29 cellular contexts compared by ENCODE assay signal in genomic region chr1:62693123-62693522, GRCh38.
"Had no signal": no experiment of that assay in that cellular context is flagged by ENCODE, and none has a peak within 500 bp of the region (broad histone marks: within the 10 kb centered on the region; RNA-seq: fewer than 3 reads in every experiment).

No MANE protein-coding gene starts in this region.

- H3K4me1 ChIP-seq: colonic mucosa had no signal

- H3K27ac ChIP-seq: brain microvascular endothelial cell, colonic mucosa, VCaP had no signal

- FAIRE-seq: astrocyte, frontal cortex, TTC549 had no signal

- H3K36me3 ChIP-seq: brain microvascular endothelial cell, colonic mucosa had no signal

- DNase-seq: activated CD4-positive, alpha-beta memory T cell treated with anti-CD3 and anti-CD28 coated beads, Interleukin-2, amount 10 ng/mL, durations not matched to agents 7 days and 5 days; activated CD4-positive, alpha-beta T cell treated with anti-CD3 and anti-CD28 coated beads for 1 hour; activated CD4-positive, alpha-beta T cell treated with anti-CD3 and anti-CD28 coated beads for 4 hours; activated CD4-positive, alpha-beta T cell treated with anti-CD3 and anti-CD28 coated beads, Interleukin-2, amount 10 ng/mL, durations not matched to agents 7 days and 5 days; activated CD4-positive, alpha-beta T cell treated with anti-CD3 and anti-CD28 coated beads, Interleukin-2, amount 50 U/mL, for 4 hours; activated CD8-positive, alpha-beta memory T cell treated with anti-CD3 and anti-CD28 coated beads for 24 hours; activated effector memory CD4-positive, alpha-beta T cell treated with Interleukin-2 at 50 U/mL for 16 hours; activated gamma-delta T cell treated with Interleukin-2 at 50 U/mL for 16 hours; activated naive CD4-positive, alpha-beta T cell treated with anti-CD3 and anti-CD28 coated beads, Interleukin-2, amount 50 U/mL, for 16 hours; activated naive CD4-positive, alpha-beta T cell treated with Interleukin-2 at 50 U/mL for 16 hours; activated T-cell treated with anti-CD3 and anti-CD28 coated beads, Interleukin-2, amount 50 U/mL, for 4 hours; amniotic stem cell; anterior cingulate cortex; brain microvascular endothelial cell; caudate nucleus; cerebellar nuclear complex; colonic mucosa; effector CD8-positive, alpha-beta T cell; endodermal cell; foreskin fibroblast; head of caudate nucleus; T-helper 2 cell had no signal

- ATAC-seq: activated T-cell treated with anti-CD3 and anti-CD28 coated beads, Interleukin-2, amount 50 U/mL, for 4 hours; activated T-helper 17 cell treated with anti-CD3 and anti-CD28 coated beads, Interleukin-2, amount 50 U/mL, for 72 hours; esophagus mucosa; WTC11 had no signal

- H3K9me3 ChIP-seq: colonic mucosa had no signal

- H3K4me3 ChIP-seq: colonic mucosa had no signal

- H3K27me3 ChIP-seq: brain microvascular endothelial cell, colonic mucosa had no signal
